ENCODE assay signal across 7 cellular contexts in the genomic region with DNA sequence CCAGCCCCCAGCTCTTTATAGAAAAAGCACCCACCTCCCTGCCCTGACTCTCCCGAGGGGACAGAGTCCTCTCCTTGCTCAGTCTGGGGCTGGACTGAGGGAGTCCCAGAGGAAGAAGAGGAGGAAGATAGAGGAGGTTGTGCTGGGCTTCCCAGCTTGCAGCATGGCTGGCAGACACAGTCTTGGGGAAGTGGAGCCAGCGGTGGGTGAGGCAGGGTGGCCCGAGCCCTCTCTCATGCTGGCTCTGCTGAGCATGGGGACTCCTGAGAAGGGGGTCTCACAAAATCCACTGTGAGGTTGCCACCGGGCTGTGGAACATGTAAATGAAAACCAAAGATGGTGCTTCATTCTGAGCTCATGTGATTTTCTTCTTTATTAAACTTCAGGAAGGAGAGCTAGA.
"Had no signal": no experiment of that assay in that cellular context is flagged by ENCODE, and none has a peak within 500 bp of the region (broad histone marks: within the 10 kb centered on the region; RNA-seq: fewer than 3 reads in every experiment).

No MANE protein-coding gene starts in this region.

- H3K4me3 ChIP-seq: GM23338, HAP-1 had no signal

- H3K27ac ChIP-seq: HL-60 had no signal

- H2AFZ ChIP-seq: GM23338 had no signal

- ATAC-seq: GM23338, HCT116 had no signal

- H3K36me3 ChIP-seq: HAP-1 had no signal

- H3K9me3 ChIP-seq: HAP-1 had no signal

- DNase-seq: H7, HFFc6, KBM-7 had no signal

- H3K4me2 ChIP-seq: GM23338 had no signal
